In the genomic region with DNA sequence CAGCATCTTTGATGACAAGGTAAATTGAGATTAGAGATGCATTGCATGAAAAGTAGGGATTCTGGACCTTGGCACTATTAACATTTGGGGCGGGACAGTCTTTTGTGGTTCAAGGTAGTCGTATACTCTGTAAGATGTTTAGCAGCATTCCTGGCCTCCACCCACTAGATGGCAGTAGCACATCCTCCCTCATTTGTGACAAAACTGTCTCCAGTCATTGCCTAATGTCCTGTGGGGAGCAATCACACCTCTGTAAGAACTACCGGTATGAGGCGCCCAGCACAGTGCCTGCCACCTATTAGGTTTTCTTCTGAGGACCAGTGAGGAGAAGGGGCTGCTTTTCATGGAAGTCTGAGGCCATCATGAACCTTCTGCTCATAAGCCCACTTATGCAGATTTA, we compare ENCODE assay signal across 14 cellular contexts.
A peak's percentile ranks its signal among the peaks of the same experiment; 100 is the strongest.
DNase-seq lines count a peak whose midpoint lies in the region; ATAC-seq and TF ChIP-seq lines count a peak whose summit lies in the region.
"Had no signal": no experiment of that assay in that cellular context is flagged by ENCODE, and none has a peak within 500 bp of the region (broad histone marks: within the 10 kb centered on the region; RNA-seq: fewer than 3 reads in every experiment).

No MANE protein-coding gene starts in this region.

- H3K4me3 ChIP-seq in A673 (ENCODE audit: low read depth, low read length, poor library complexity, severe bottlenecking) = no peak overlapping the region

- peaks cover 10% of the 10 kb centered on the region for H3K9me3 ChIP-seq in A673 (ENCODE audit: low read depth, low read length, poor library complexity, severe bottlenecking)

- intact Hi-C loops in A673 (cut with micrococcal nuclease; ENCODE audit: unreplicated experiment) = no loop called here

- CTCF ChIA-PET in A673 (lab: Charles Lee) = no interaction called here

- H3K27ac ChIP-seq in A673 (ENCODE audit: low read depth, low read length, poor library complexity, severe bottlenecking) (no peak overlapping the region), foreskin keratinocyte (no peak overlapping the region)

- H3K36me3 ChIP-seq in A673 (ENCODE audit: insufficient read depth, low read length, poor library complexity, severe bottlenecking) = no peaks in the 10 kb centered on the region

- TF ChIP-seq CTCF in A673 (conservative IDR thresholded peaks at IDR 0.05; ENCODE audit: low read depth, low read length) = peak; percentile 53
- TF ChIP-seq CTCF in foreskin keratinocyte (conservative IDR thresholded peaks at IDR 0.05) = peak; percentile 21

- H3K27me3 ChIP-seq in A673 (replicated peaks; ENCODE audit: insufficient read depth, low read depth, low read length, poor library complexity) = no peaks in the 10 kb centered on the region
- no peaks in the 10 kb centered on the region for H3K27me3 ChIP-seq in foreskin keratinocyte

- POLR2A ChIA-PET in A673 (lab: Charles Lee; ENCODE audit: low non-redundant PET) = no interaction called here

- DNase-seq in A673 (ENCODE audit: low spot score) (peak; percentile 44), Daoy (ENCODE audit: low read depth) (peak; percentile 2), NAMALWA (ENCODE audit: low spot score) (peak; percentile 67), foreskin keratinocyte (no peak), CD1c-positive myeloid dendritic cell (ENCODE audit: extremely low spot score) (no peak), NCI-H1694 (lab: John Stamatoyannopoulos, UW) (no peak)
- DNase-seq: activated T-cell treated with anti-CD3 and anti-CD28 coated beads, Interleukin-2, amount 50 U/mL, for 4 hours; cerebellar nuclear complex; EL; head of caudate nucleus; naive thymus-derived CD4-positive, alpha-beta T cell; NCI-H1436 treated with DMSO at 0.1 percent for 48 hours had no signal

- BruUV-seq in A673 (replicated peaks; lab: Mats Ljungman, UMichigan) = no TSS peak

- ATAC-seq in foreskin keratinocyte (no peak), GM21526 (IDR thresholded peaks at IDR 0.05; ENCODE audit: low FRiP score, unreplicated experiment) (no peak), GM21381 (IDR thresholded peaks at IDR 0.05; ENCODE audit: unreplicated experiment) (no peak)
- ATAC-seq: activated T-cell treated with anti-CD3 and anti-CD28 coated beads, Interleukin-2, amount 50 U/mL, for 4 hours; naive thymus-derived CD4-positive, alpha-beta T cell had no signal

- no peaks in the 10 kb centered on the region for H3K4me1 ChIP-seq in A673 (ENCODE audit: insufficient read depth, low read length, poor library complexity, severe bottlenecking)
- H3K4me1 ChIP-seq in foreskin keratinocyte = no peaks in the 10 kb centered on the region

Comparison
In these comparisons a context has a peak if more than half of its experiments do, and no peak if none do; other contexts are left out.
1. DNase-seq: peak in A673 (single experiment), Daoy (single experiment) and NAMALWA (single experiment); none in foreskin keratinocyte (0 of 2), CD1c-positive myeloid dendritic cell (single experiment) and NCI-H1694 (single experiment).